Comparison of ENCODE assay signal across 8 cellular contexts in the genomic region with DNA sequence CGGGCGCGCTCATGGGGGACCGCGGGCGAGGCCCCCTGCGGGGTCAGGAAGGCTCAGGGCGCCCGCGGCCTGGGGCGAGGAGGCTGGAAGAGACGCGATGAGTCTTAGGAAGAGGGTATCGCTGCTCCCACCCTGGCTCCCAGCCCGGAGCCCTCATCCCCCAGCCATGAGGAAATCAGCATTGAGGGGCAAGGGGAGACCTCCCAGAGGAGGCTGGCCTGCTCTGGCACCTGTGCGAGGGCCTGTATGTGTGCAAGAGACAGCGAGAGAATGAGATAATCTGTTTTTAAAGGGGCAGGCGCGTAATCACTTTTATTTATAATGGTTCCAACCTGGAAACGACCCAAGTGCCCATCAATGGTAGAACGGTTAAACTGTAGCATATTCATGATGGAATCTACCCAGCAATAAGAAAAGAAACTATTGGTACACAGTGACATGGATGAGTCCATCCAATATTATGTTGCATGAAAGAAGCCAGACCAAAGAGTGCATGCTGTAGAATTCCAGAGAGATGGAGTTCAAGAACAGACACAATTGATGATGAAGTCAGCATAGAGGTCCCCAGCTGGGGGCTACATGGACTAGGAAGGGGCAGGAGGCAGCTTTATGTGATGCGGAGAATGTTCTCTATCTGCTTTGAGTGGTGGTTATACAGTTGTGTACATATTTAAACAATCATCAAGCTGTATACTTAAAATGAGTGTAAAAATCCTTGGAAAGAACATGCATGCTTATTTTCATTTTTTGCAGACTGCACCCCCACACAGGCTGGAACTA. TPM values are rescaled to one million over a fixed set of nuclear protein-coding genes. Genes with fewer than 3 reads are reported as not detected.
DNase-seq lines count a peak whose midpoint lies in the region; ATAC-seq and TF ChIP-seq lines count a peak whose summit lies in the region.

No MANE protein-coding gene starts in this region.

- no CpG with 5 or more reads among the region's 22 CpGs for WGBS in iPS DF 6.9 (ENCODE audit: insufficient coverage, insufficient read length)

- no peak for TF ChIP-seq POLR2A in vagina (IDR thresholded peaks at IDR 0.05)

- H3K4me3 Mint-ChIP-seq in natural killer cell (peak overlapping the region; percentile 26), T-helper 17 cell (peak overlapping the region; percentile 80)
- H3K4me3 Mint-ChIP-seq in natural killer cell treated with Interleukin-12 subunit alpha and Interleukin-12 subunit beta and Interleukin-15 and Interleukin-18, amount 100 ng/mL, for 72 hours = no peak overlapping the region

- H3K36me3 ChIP-seq in iPS DF 6.9 (ENCODE audit: control insufficient read depth, insufficient read depth, low read length) = no peaks in the 10 kb centered on the region
- no peaks in the 10 kb centered on the region for H3K36me3 ChIP-seq in vagina

- TF ChIP-seq CTCF in natural killer cell (IDR thresholded peaks at IDR 0.05) (no peak), vagina (IDR thresholded peaks at IDR 0.05) (no peak)

- H3K4me3 ChIP-seq in iPS DF 6.9 (ENCODE audit: low read length) (peak overlapping the region; percentile 28; the same call in 1 of the 2 replicates), vagina (peak overlapping the region; percentile 30 to 37)

- H3K27ac ChIP-seq in iPS DF 6.9 (ENCODE audit: low read length) (no peak overlapping the region), vagina (no peak overlapping the region)

- H3K4me1 Mint-ChIP-seq in natural killer cell (peaks cover 10 to 18% of the 10 kb centered on the region in 2 donors), T-helper 17 cell (peaks cover 21% of the 10 kb centered on the region)
- peaks cover 13 to 16% of the 10 kb centered on the region in 2 donors for H3K4me1 Mint-ChIP-seq in natural killer cell treated with Interleukin-12 subunit alpha and Interleukin-12 subunit beta and Interleukin-15 and Interleukin-18, amount 100 ng/mL, for 72 hours (ENCODE audit: low read depth in 2 of 2)

- H3K9me3 ChIP-seq in T-helper 17 cell (ENCODE audit: control insufficient read depth, low read length, poor library complexity, severe bottlenecking) (no peaks in the 10 kb centered on the region), iPS DF 6.9 (ENCODE audit: control insufficient read depth, insufficient read depth, low read length) (no peaks in the 10 kb centered on the region), vagina (no peaks in the 10 kb centered on the region)

- peaks cover 2% of the 10 kb centered on the region for H3K4me1 ChIP-seq in iPS DF 6.9 (ENCODE audit: control insufficient read depth, insufficient read depth, low read length)
- H3K4me1 ChIP-seq in vagina = peaks cover 11% of the 10 kb centered on the region

- DNase-seq in natural killer cell (no peak), T-helper 17 cell (no peak), iPS DF 6.9 (ENCODE audit: low read depth, low spot score) (no peak), vagina (ENCODE audit: extremely low spot score in 2 of 2) (no peak), occipital lobe (lab: John Stamatoyannopoulos, UW) (no peak)
- DNase-seq in natural killer cell treated with Interleukin-12 subunit alpha and Interleukin-12 subunit beta and Interleukin-15 and Interleukin-18, amount 100 ng/mL, for 72 hours (ENCODE audit: low spot score) = no peak
- DNase-seq in activated CD4-positive, alpha-beta T cell treated with anti-CD3 and anti-CD28 coated beads, Interleukin-2, amount 50 U/mL, for 48 hours = no peak

- H3K9me3 Mint-ChIP-seq in natural killer cell = no peaks in the 10 kb centered on the region
- H3K9me3 Mint-ChIP-seq in natural killer cell treated with Interleukin-12 subunit alpha and Interleukin-12 subunit beta and Interleukin-15 and Interleukin-18, amount 100 ng/mL, for 72 hours = no peaks in the 10 kb centered on the region

- ATAC-seq in natural killer cell (peak in 1 of 3 donors; percentile 8), T-helper 17 cell (no peak), HG03135 (IDR thresholded peaks at IDR 0.05; ENCODE audit: unreplicated experiment) (no peak)
- ATAC-seq in natural killer cell treated with Interleukin-12 subunit alpha and Interleukin-12 subunit beta and Interleukin-15 and Interleukin-18, amount 100 ng/mL, for 72 hours = no peak

- H3K27ac Mint-ChIP-seq in natural killer cell = no peak overlapping the region
- no peak overlapping the region for H3K27ac Mint-ChIP-seq in natural killer cell treated with Interleukin-12 subunit alpha and Interleukin-12 subunit beta and Interleukin-15 and Interleukin-18, amount 100 ng/mL, for 72 hours
- peak overlapping the region; percentile 72 for H3K27ac Mint-ChIP-seq in T-helper 17 cell

- intact Hi-C loops in natural killer cell (cut with micrococcal nuclease) (no loop called here), vagina (cut with DNase I) (no loop called here)

- H3K27me3 Mint-ChIP-seq in natural killer cell (ENCODE audit: low read depth in 2 of 2) = no peaks in the 10 kb centered on the region
- peaks cover 0 to 3% of the 10 kb centered on the region in 2 donors for H3K27me3 Mint-ChIP-seq in natural killer cell treated with Interleukin-12 subunit alpha and Interleukin-12 subunit beta and Interleukin-15 and Interleukin-18, amount 100 ng/mL, for 72 hours
- H3K27me3 Mint-ChIP-seq in T-helper 17 cell = no peaks in the 10 kb centered on the region

- H3K27me3 ChIP-seq in iPS DF 6.9 (ENCODE audit: control insufficient read depth, insufficient read depth, low read length) = peaks cover 2% of the 10 kb centered on the region; the same call in 1 of the 2 replicates
- no peaks in the 10 kb centered on the region for H3K27me3 ChIP-seq in vagina

- H3K36me3 Mint-ChIP-seq in natural killer cell = no peaks in the 10 kb centered on the region
- H3K36me3 Mint-ChIP-seq in natural killer cell treated with Interleukin-12 subunit alpha and Interleukin-12 subunit beta and Interleukin-15 and Interleukin-18, amount 100 ng/mL, for 72 hours = peaks cover 6% of the 10 kb centered on the region
- H3K36me3 Mint-ChIP-seq in T-helper 17 cell (ENCODE audit: low read depth) = peaks cover 7% of the 10 kb centered on the region

RNA-seq across cellular contexts. Expression of gene FBXO41, which starts 14.4 kb away (rescaled TPM):
- total RNA-seq in natural killer cell (10 to 100 TPM; 11.5 to 16.4 (median 13.8) TPM), T-helper 17 cell (10 to 100 TPM; 13.3 to 13.5 TPM), vagina (2.7 TPM), occipital lobe (27.0 TPM)
- 10 to 100 TPM in 1 of 2 donors, 1 to 10 TPM in 1; 10.0 to 40.1 TPM for total RNA-seq in natural killer cell treated with Interleukin-12 subunit alpha and Interleukin-12 subunit beta and Interleukin-15 and Interleukin-18, amount 100 ng/mL, for 72 hours

RNA-seq across cellular contexts. Expression of gene EGR4, which starts 23.5 kb away (rescaled TPM):
- total RNA-seq in natural killer cell (1 to 10 TPM in 2 of 3 donors, under 1 TPM in 1; 0.28 to 2.6 (median 1.1) TPM), T-helper 17 cell (under 1 TPM; 0.52 to 0.70 TPM), vagina (not detected), occipital lobe (not detected)
- total RNA-seq in natural killer cell treated with Interleukin-12 subunit alpha and Interleukin-12 subunit beta and Interleukin-15 and Interleukin-18, amount 100 ng/mL, for 72 hours = not detected

RNA-seq across cellular contexts. Expression of gene CCT7, which starts 35.8 kb away (rescaled TPM):
- total RNA-seq in natural killer cell (100 to 1,000 TPM in 2 of 3 donors, 10 to 100 TPM in 1; 82.3 to 114 (median 112) TPM), T-helper 17 cell (100 to 1,000 TPM; 132 to 152 TPM), vagina (188 TPM), occipital lobe (164 TPM)
- 100 to 1,000 TPM; 417 to 436 TPM for total RNA-seq in natural killer cell treated with Interleukin-12 subunit alpha and Interleukin-12 subunit beta and Interleukin-15 and Interleukin-18, amount 100 ng/mL, for 72 hours

RNA-seq across cellular contexts. Expression of gene PRADC1, which starts 36.8 kb away (rescaled TPM):
- total RNA-seq in natural killer cell (1 to 10 TPM; 8.3 to 9.7 (median 9.1) TPM), T-helper 17 cell (1 to 10 TPM; 4.7 to 5.9 TPM), vagina (8.1 TPM), occipital lobe (5.9 TPM)
- 10 to 100 TPM; 13.0 to 13.5 TPM for total RNA-seq in natural killer cell treated with Interleukin-12 subunit alpha and Interleukin-12 subunit beta and Interleukin-15 and Interleukin-18, amount 100 ng/mL, for 72 hours

RNA-seq across cellular contexts. Expression of gene SMYD5, which starts 55.8 kb away (rescaled TPM):
- total RNA-seq in natural killer cell (10 to 100 TPM; 12.2 to 25.3 (median 12.2) TPM), T-helper 17 cell (10 to 100 TPM; 31.9 to 37.0 TPM), vagina (16.0 TPM), occipital lobe (20.0 TPM)
- total RNA-seq in natural killer cell treated with Interleukin-12 subunit alpha and Interleukin-12 subunit beta and Interleukin-15 and Interleukin-18, amount 100 ng/mL, for 72 hours = 10 to 100 TPM; 27.2 to 47.1 TPM
